In genomic region chr1:6245086-6245868, GRCh38 we compare ENCODE assay signal across 9 cellular contexts. TPM values are rescaled to one million over a fixed set of nuclear protein-coding genes. Genes with fewer than 3 reads are reported as not detected.
DNase-seq lines count a peak whose midpoint lies in the region; ATAC-seq and TF ChIP-seq lines count a peak whose summit lies in the region.
"Had no signal": no experiment of that assay in that cellular context is flagged by ENCODE, and none has a peak within 500 bp of the region (broad histone marks: within the 10 kb centered on the region; RNA-seq: fewer than 3 reads in every experiment).

No MANE protein-coding gene starts in this region.

- DNase-seq in G401 (ENCODE audit: low spot score) (peak; percentile 54), NCI-H460 (ENCODE audit: extremely low read depth, low read depth) (peak; percentile 67), dorsolateral prefrontal cortex (peak in 6 of 10 donors; percentile 51 to 77 (median 58)), lung microvascular endothelial cell (ENCODE audit: low read depth in 2 of 2) (peak; percentile 81 to 82)
- peak; percentile 64 to 67 for DNase-seq in activated CD4-positive, alpha-beta T cell treated with anti-CD3 and anti-CD28 coated beads, Interleukin-2, amount 50 U/mL, for 4 hours
- DNase-seq in stimulated activated CD8-positive, alpha-beta memory T cell treated with anti-CD3 and anti-CD28 coated beads, Interleukin-15, amount 100 ng/mL, for 1 hour (ENCODE audit: low read depth) = peak; percentile 60

- H3K27ac ChIP-seq in dorsolateral prefrontal cortex = no peak overlapping the region

- H3K27me3 ChIP-seq in dorsolateral prefrontal cortex = peaks cover 0 to 95% (median 70%) of the 10 kb centered on the region in 45 donors

- ATAC-seq in HG02884 (IDR thresholded peaks at IDR 0.05; ENCODE audit: unreplicated experiment) (peak; percentile 51), HG03196 (IDR thresholded peaks at IDR 0.05; ENCODE audit: unreplicated experiment) (no peak)

- peak; percentile 43 to 83 (median 73) for TF ChIP-seq CTCF in dorsolateral prefrontal cortex (IDR thresholded peaks at IDR 0.05 in 54 of 56, conservative IDR thresholded peaks at IDR 0.05 in 2 of 56; ENCODE audit: low read depth in 1 of 56, partially characterized antibody in 56 of 56)

- H3K4me3 ChIP-seq in dorsolateral prefrontal cortex = peak overlapping the region in 22 of 59 donors; percentile 1 to 40 (median 17)

- intact Hi-C loops in dorsolateral prefrontal cortex (cut with DNase I) = loop anchor here in 1 of 2 donors (5.0 kb wide), 1 partner anchor 102 kb away; no protein-coding TSS in a partner anchor

- in situ Hi-C loops in G401 (cut with HindIII; ENCODE audit: low sequenced_read_pairs) = no loop called here

RNA-seq across cellular contexts. Expression of gene HES3, which starts 1.3 kb away (rescaled TPM):
- not detected in 2 replicates for total RNA-seq in G401 (2014; rRNA removed; shearing (Covaris generic))
- total RNA-seq in NCI-H460 (2014; rRNA removed; shearing (Covaris generic)) = not detected in 2 replicates
- not detected in 2 replicates for polyA plus RNA-seq in NCI-H460 (2014; cell fraction: nucleus; rRNA removed)
- total RNA-seq in dorsolateral prefrontal cortex (not detected), lung microvascular endothelial cell (not detected in 2 replicates)
- total RNA-seq: mononuclear cell had no signal

RNA-seq across cellular contexts. Expression of gene ICMT, which starts 9.5 kb away (rescaled TPM):
- 93.8 and 107 TPM in 2 replicates for total RNA-seq in G401 (2014; rRNA removed; shearing (Covaris generic))
- total RNA-seq in NCI-H460 (2014; rRNA removed; shearing (Covaris generic)) = 42.2 and 47.9 TPM in 2 replicates
- 39.1 and 44.0 TPM in 2 replicates for polyA plus RNA-seq in NCI-H460 (2014; cell fraction: nucleus; rRNA removed)
- total RNA-seq in dorsolateral prefrontal cortex (10 to 100 TPM; 19.9 to 47.2 (median 31.3) TPM), lung microvascular endothelial cell (51.6 and 72.6 TPM in 2 replicates)

RNA-seq across cellular contexts. Expression of gene GPR153, which starts 15.6 kb away (rescaled TPM):
- 3.3 and 4.5 TPM in 2 replicates for total RNA-seq in G401 (2014; rRNA removed; shearing (Covaris generic))
- 0.62 and 1.2 TPM in 2 replicates for total RNA-seq in NCI-H460 (2014; rRNA removed; shearing (Covaris generic))
- polyA plus RNA-seq in NCI-H460 (2014; cell fraction: nucleus; rRNA removed) = 1.4 and 2.6 TPM in 2 replicates
- total RNA-seq in dorsolateral prefrontal cortex = 10 to 100 TPM in 68 of 120 experiments, 1 to 10 TPM in 52; 2.3 to 20.2 (median 10.3) TPM
- total RNA-seq in lung microvascular endothelial cell = 1.7 and 3.0 TPM in 2 replicates

RNA-seq across cellular contexts. Expression of gene RNF207, which starts 39.4 kb away (rescaled TPM):
- total RNA-seq in G401 (2014; rRNA removed; shearing (Covaris generic)) = 0.44 and 5.1 TPM in 2 replicates
- 12.4 and 12.9 TPM in 2 replicates for total RNA-seq in NCI-H460 (2014; rRNA removed; shearing (Covaris generic))
- polyA plus RNA-seq in NCI-H460 (2014; cell fraction: nucleus; rRNA removed) = 137 and 152 TPM in 2 replicates
- total RNA-seq in dorsolateral prefrontal cortex (10 to 100 TPM in 118 of 120 experiments, 1 to 10 TPM in 2; 7.4 to 42.1 (median 22.0) TPM), lung microvascular endothelial cell (2.4 and 2.6 TPM in 2 replicates)

RNA-seq across cellular contexts. Expression of gene RPL22, which starts 45.9 kb away (rescaled TPM):
- total RNA-seq in G401 (2014; rRNA removed; shearing (Covaris generic)) = 286 and 296 TPM in 2 replicates
- 298 and 299 TPM in 2 replicates for total RNA-seq in NCI-H460 (2014; rRNA removed; shearing (Covaris generic))
- 133 and 159 TPM in 2 replicates for polyA plus RNA-seq in NCI-H460 (2014; cell fraction: nucleus; rRNA removed)
- total RNA-seq in dorsolateral prefrontal cortex = 100 to 1,000 TPM; 111 to 227 (median 176) TPM
- 149 and 152 TPM in 2 replicates for total RNA-seq in lung microvascular endothelial cell
